7 cellular contexts compared by ENCODE assay signal in genomic region chr22:39319284-39320170, GRCh38. TPM values are rescaled to one million over a fixed set of nuclear protein-coding genes. Genes with fewer than 3 reads are reported as not detected.
A peak's percentile ranks its signal among the peaks of the same experiment; 100 is the strongest.
DNase-seq lines count a peak whose midpoint lies in the region; ATAC-seq, FAIRE-seq and TF ChIP-seq lines count a peak whose summit lies in the region.

Gene RPL3 (minus strand): TSS chr22:39319623. CDS start chr22:39319597, 26 bp downstream.

- H3K27me3 ChIP-seq in body of pancreas, result no peaks in the 10 kb centered on the region
- H3K27me3 ChIP-seq in sigmoid colon, result no peaks in the 10 kb centered on the region

- WGBS in body of pancreas, 2 donors, result 1% methylated on average over 46 to 73 of the region's 73 CpGs
- WGBS in sigmoid colon, 2 donors, result 0 to 1% methylated on average over 73 of the region's 73 CpGs

- peak in 4 of 7 experiments; percentile 27 to 40 (median 35) for TF ChIP-seq CTCF in body of pancreas (IDR thresholded peaks at IDR 0.05)
- TF ChIP-seq CTCF in sigmoid colon (IDR thresholded peaks at IDR 0.05), result peak in 1 of 4 experiments; percentile 13

- ATAC-seq in GM18517 (IDR thresholded peaks at IDR 0.05; ENCODE audit: unreplicated experiment) (peak; percentile 85), HG03045 (IDR thresholded peaks at IDR 0.05; ENCODE audit: unreplicated experiment) (peak; percentile 84), body of pancreas (peak; percentile 90)

- H3K4me3 ChIP-seq in body of pancreas, result peak within 1 kb of the TSS; percentile 44 to 58
- peak within 1 kb of the TSS; percentile 61 to 83 (median 76) for H3K4me3 ChIP-seq in sigmoid colon

- TF ChIP-seq EP300 in sigmoid colon (IDR thresholded peaks at IDR 0.05), result peak in 2 of 4 donors; percentile 62 to 93

- H3K9me3 ChIP-seq in body of pancreas (no peaks in the 10 kb centered on the region), sigmoid colon (no peaks in the 10 kb centered on the region)

- intact Hi-C loops in body of pancreas (cut with DNase I), result no loop called here
- intact Hi-C loops in sigmoid colon (cut with DNase I), result loop anchor here (2.0 to 5.0 kb wide), 5 partner anchors 167 to 617 kb away; partner anchors contain the start of genes APOBEC3C, CBX6, CBX7 and JOSD1

- TF ChIP-seq POLR2A in body of pancreas (IDR thresholded peaks at IDR 0.05) (peak; percentile 91 to 99 (median 98)), sigmoid colon (IDR thresholded peaks at IDR 0.05) (peak; percentile 87 to 91)

- H3K4me1 ChIP-seq in body of pancreas (peaks cover 44% of the 10 kb centered on the region), sigmoid colon (peaks cover 0 to 49% (median 43%) of the 10 kb centered on the region in 4 donors)

- H3K36me3 ChIP-seq in body of pancreas (replicated peaks in 1 of 2; ENCODE audit: insufficient read depth in 1 of 2, low read depth in 2 of 2), result peaks cover 15 to 18% of the 10 kb centered on the region in 2 donors
- peaks cover 22 to 37% (median 30%) of the 10 kb centered on the region in 4 donors for H3K36me3 ChIP-seq in sigmoid colon

- peak; percentile 94 for FAIRE-seq in TTC549 (lab: Jason Lieb, UNC)

- H3K27ac ChIP-seq in body of pancreas, result peak within 1 kb of the TSS; percentile 94 to 99 (median 98)
- peak within 1 kb of the TSS; percentile 92 to 99 (median 96) for H3K27ac ChIP-seq in sigmoid colon

- DNase-seq in NCI-H2107 (lab: John Stamatoyannopoulos, UW), result peak; percentile 87
- peak; percentile 97 to 98 (median 97) for DNase-seq in body of pancreas
- DNase-seq in iPS DF 19.7 (ENCODE audit: low read depth, low spot score), result peak; percentile 95
- peak; percentile 98 for DNase-seq in sigmoid colon

RNA-seq across cellular contexts. Expression of gene RPL3, which starts in this region (rescaled TPM):
- total RNA-seq in body of pancreas (1,000 to 10,000 TPM; 1,625 to 1,893 TPM), sigmoid colon (1,000 to 10,000 TPM; 1,532 to 2,212 (median 2,076) TPM)
- polyA plus RNA-seq in sigmoid colon, result 1,000 to 10,000 TPM; 2,602 to 4,917 (median 3,303) TPM

Comparison
In these comparisons a context has a peak if more than half of its experiments do, and no peak if none do; other contexts are left out.
1. Peak in every context shown above with its lines: DNase-seq, ATAC-seq, H3K4me3 ChIP-seq and H3K27ac ChIP-seq.